1 cellular context compared by ENCODE assay signal in genomic region chr20:35327074-35327976, GRCh38.
TF ChIP-seq lines count a peak whose summit lies in the region.

No MANE protein-coding gene starts in this region.

TF ChIP-seq in HepG2, 621 proteins besides CTCF, POLR2A, EP300 and RAD21 (continued from another document and continues in another):
- TF ChIP-seq ZNF691 (CRISPR knock-in tag; IDR thresholded peaks at IDR 0.05; ENCODE audit: borderline replicate concordance, low read depth) (no peak), SP140L (CRISPR knock-in tag; IDR thresholded peaks at IDR 0.05; ENCODE audit: borderline replicate concordance) (peak; percentile 96; the same call in 1 of the 2 replicates), MXI1 (IDR thresholded peaks at IDR 0.05; ENCODE audit: borderline replicate concordance, low read depth, low read length) (peak; percentile 61; the same call in 1 of the 3 replicates), JDP2 (CRISPR knock-in tag; IDR thresholded peaks at IDR 0.05; ENCODE audit: borderline replicate concordance) (no peak; the same call in 1 of the 2 replicates), ZNF136 (CRISPR knock-in tag; IDR thresholded peaks at IDR 0.05; ENCODE audit: low read depth) (peak; percentile 29; the same call in 1 of the 2 replicates), ZKSCAN8 (CRISPR knock-in tag; IDR thresholded peaks at IDR 0.05; ENCODE audit: borderline replicate concordance) (peak; percentile 92), ZNF770 (CRISPR knock-in tag; IDR thresholded peaks at IDR 0.05) (peak; percentile 84), ZBTB8A (CRISPR knock-in tag; IDR thresholded peaks at IDR 0.05; ENCODE audit: borderline replicate concordance, low read depth) (peak; percentile 90; the same call in 1 of the 2 replicates), ZSCAN22 (CRISPR knock-in tag; IDR thresholded peaks at IDR 0.05) (no peak), POLR2AphosphoS5 (IDR thresholded peaks at IDR 0.05; ENCODE audit: low read depth, low read length) (no peak), POLR2G (IDR thresholded peaks at IDR 0.05; ENCODE audit: low read depth, low read length) (no peak), ZNF574 (CRISPR knock-in tag; IDR thresholded peaks at IDR 0.05) (peak; percentile 87), ZNF619 (CRISPR knock-in tag; IDR thresholded peaks at IDR 0.05) (peak; percentile 89), NR2F2 (IDR thresholded peaks at IDR 0.05; ENCODE audit: borderline replicate concordance, low read depth) (peak; percentile 98), AHDC1 (CRISPR knock-in tag; IDR thresholded peaks at IDR 0.05; ENCODE audit: borderline replicate concordance) (peak; percentile 100), THAP9 (CRISPR knock-in tag; IDR thresholded peaks at IDR 0.05; ENCODE audit: borderline replicate concordance) (no peak), ZNF343 (CRISPR knock-in tag; IDR thresholded peaks at IDR 0.05) (peak; percentile 23; the same call in 1 of the 2 replicates), GABPB1 (CRISPR knock-in tag; IDR thresholded peaks at IDR 0.05) (peak; percentile 45), ZNF747 (CRISPR knock-in tag; IDR thresholded peaks at IDR 0.05; ENCODE audit: borderline replicate concordance) (peak; percentile 91; the same call in 1 of the 2 replicates), ZNF207 (IDR thresholded peaks at IDR 0.05; ENCODE audit: borderline replicate concordance) (no peak), SP5 (CRISPR knock-in tag; IDR thresholded peaks at IDR 0.05; ENCODE audit: borderline replicate concordance, low read depth) (peak; percentile 96), ZNF12 (CRISPR knock-in tag; IDR thresholded peaks at IDR 0.05) (peak; percentile 84; the same call in 1 of the 2 replicates), POGZ (CRISPR knock-in tag; IDR thresholded peaks at IDR 0.05) (peak; percentile 82), ZNF430 (CRISPR knock-in tag; IDR thresholded peaks at IDR 0.05) (peak; percentile 58; the same call in 1 of the 2 replicates), ZNF761 (CRISPR knock-in tag; conservative IDR thresholded peaks at IDR 0.05) (peak; percentile 98), ZEB1 (IDR thresholded peaks at IDR 0.05; ENCODE audit: insufficient replicate concordance, low read depth) (peak; percentile 97), TGIF2 (CRISPR knock-in tag; IDR thresholded peaks at IDR 0.05) (peak; percentile 53; the same call in 1 of the 2 replicates), ZSCAN5A (CRISPR knock-in tag; IDR thresholded peaks at IDR 0.05; ENCODE audit: borderline replicate concordance) (peak; percentile 89; the same call in 1 of the 2 replicates), ZNF850 (CRISPR knock-in tag; conservative IDR thresholded peaks at IDR 0.05) (no peak), ZNF569 (CRISPR knock-in tag; IDR thresholded peaks at IDR 0.05; ENCODE audit: borderline replicate concordance) (peak; percentile 25; the same call in 1 of the 2 replicates), CENPX (CRISPR knock-in tag; IDR thresholded peaks at IDR 0.05) (no peak), SPEN (CRISPR knock-in tag; IDR thresholded peaks at IDR 0.05; ENCODE audit: low read depth) (peak; percentile 82), ZBTB34 (CRISPR knock-in tag; IDR thresholded peaks at IDR 0.05) (peak; percentile 95), RELA (CRISPR knock-in tag; IDR thresholded peaks at IDR 0.05) (no peak; the same call in 1 of the 2 replicates), ZNF816 (CRISPR knock-in tag; IDR thresholded peaks at IDR 0.05; ENCODE audit: borderline replicate concordance) (peak; percentile 92; the same call in 1 of the 2 replicates), ZNF292 (CRISPR knock-in tag; IDR thresholded peaks at IDR 0.05; ENCODE audit: borderline replicate concordance, low read depth) (peak; percentile 98), ZMYM2 (CRISPR knock-in tag; IDR thresholded peaks at IDR 0.05) (peak; percentile 97), CEBPB (IDR thresholded peaks at IDR 0.05; ENCODE audit: borderline replicate concordance, low read depth, low read length) (peak; percentile 86), ZNF143 (CRISPR knock-in tag; IDR thresholded peaks at IDR 0.05) (peak; percentile 51; the same call in 1 of the 2 replicates), SALL1 (CRISPR knock-in tag; IDR thresholded peaks at IDR 0.05) (peak; percentile 94)
